In genomic region chr5:115599502-115599901, GRCh38 we compare ENCODE assay signal across 8 cellular contexts. TPM values are rescaled to one million over a fixed set of nuclear protein-coding genes. Genes with fewer than 3 reads are reported as not detected.
A peak's percentile ranks its signal among the peaks of the same experiment; 100 is the strongest.
DNase-seq lines count a peak whose midpoint lies in the region; ATAC-seq and TF ChIP-seq lines count a peak whose summit lies in the region.

No MANE protein-coding gene starts in this region.

- H3K27me3 Mint-ChIP-seq in CD4-positive, alpha-beta T cell = no peaks in the 10 kb centered on the region

- H3K4me3 Mint-ChIP-seq in CD4-positive, alpha-beta T cell = peak overlapping the region; percentile 44

- H3K4me3 ChIP-seq in tibial artery (no peak overlapping the region), colonic mucosa (no peak overlapping the region)

- no peaks in the 10 kb centered on the region for H3K36me3 Mint-ChIP-seq in CD4-positive, alpha-beta T cell (ENCODE audit: low read depth)

- no peaks in the 10 kb centered on the region for H3K36me3 ChIP-seq in tibial artery
- H3K36me3 ChIP-seq in colonic mucosa = no peaks in the 10 kb centered on the region

- CTCF ChIA-PET in CD4-positive, alpha-beta T cell (lab: Charles Lee) = interaction anchor here (0.6 kb wide), 1 partner anchor 25 kb away, joined by 6 read pairs; no protein-coding TSS in a partner anchor

- no peaks in the 10 kb centered on the region for H3K9me3 ChIP-seq in CD4-positive, alpha-beta T cell (ENCODE audit: control insufficient read depth, low read length)
- no peaks in the 10 kb centered on the region for H3K9me3 ChIP-seq in tibial artery
- H3K9me3 ChIP-seq in colonic mucosa = no peaks in the 10 kb centered on the region

- no peak overlapping the region for H3K9ac ChIP-seq in colonic mucosa (ENCODE audit: low read depth in 2 of 2, low read length in 2 of 2)

- intact Hi-C loops in CD4-positive, alpha-beta T cell (cut with DNase I, micrococcal nuclease) = no loop called here
- intact Hi-C loops in tibial artery (cut with DNase I; ENCODE audit: low total_unique reads) = no loop called here
- intact Hi-C loops in colonic mucosa (cut with DNase I) = no loop called here

- H3K27ac Mint-ChIP-seq in CD4-positive, alpha-beta T cell = peak overlapping the region; percentile 71

- no peaks in the 10 kb centered on the region for H3K9me3 Mint-ChIP-seq in CD4-positive, alpha-beta T cell

- no peak for DNase-seq in CD4-positive, alpha-beta T cell
- DNase-seq in LHCN-M2 (ENCODE audit: low read depth) = peak; percentile 62
- DNase-seq in germinal center (ENCODE audit: low spot score) = peak; percentile 48
- no peak for DNase-seq in tibial artery
- DNase-seq in NCI-H2171 treated with DMSO at 0.1 percent for 48 hours (lab: John Stamatoyannopoulos, UW) = no peak
- no peak for DNase-seq in colonic mucosa
- DNase-seq in stimulated activated naive CD8-positive, alpha-beta T cell treated with anti-CD3 and anti-CD28 coated beads, Interleukin-15, Interleukin-2, amounts not matched to agents 100 U/mL and 50 U/mL, for 24 hours = no peak

- POLR2A ChIA-PET in CD4-positive, alpha-beta T cell (lab: Charles Lee) = no interaction called here

- TF ChIP-seq CTCF in CD4-positive, alpha-beta T cell (IDR thresholded peaks at IDR 0.05) = no peak
- TF ChIP-seq CTCF in tibial artery (IDR thresholded peaks at IDR 0.05) = no peak
- TF ChIP-seq CTCF in colonic mucosa (IDR thresholded peaks at IDR 0.05) = no peak

- peaks cover 0 to 41% (median 26%) of the 10 kb centered on the region in 4 donors for H3K4me1 ChIP-seq in tibial artery
- H3K4me1 ChIP-seq in colonic mucosa = no peaks in the 10 kb centered on the region

- H3K27ac ChIP-seq in CD4-positive, alpha-beta T cell (ENCODE audit: low read depth, low read length) = no peak overlapping the region
- H3K27ac ChIP-seq in tibial artery = peak overlapping the region; percentile 53 to 96
- H3K27ac ChIP-seq in colonic mucosa = no peak overlapping the region

- no peaks in the 10 kb centered on the region for H3K27me3 ChIP-seq in CD4-positive, alpha-beta T cell (ENCODE audit: control insufficient read depth, insufficient read depth, low read length)
- H3K27me3 ChIP-seq in tibial artery = no peaks in the 10 kb centered on the region
- H3K27me3 ChIP-seq in colonic mucosa = no peaks in the 10 kb centered on the region

- no peak for ATAC-seq in CD4-positive, alpha-beta T cell (ENCODE audit: poor library complexity)
- ATAC-seq in GM21423 (IDR thresholded peaks at IDR 0.05; ENCODE audit: unreplicated experiment) = peak; percentile 28
- no peak for ATAC-seq in stimulated activated naive CD8-positive, alpha-beta T cell treated with anti-CD3 and anti-CD28 coated beads, Interleukin-15, Interleukin-2, amounts not matched to agents 100 U/mL and 50 U/mL, for 24 hours

- peaks cover 27% of the 10 kb centered on the region for H3K4me1 Mint-ChIP-seq in CD4-positive, alpha-beta T cell (ENCODE audit: low read depth)

RNA-seq across cellular contexts. Expression of gene TICAM2, which starts 2.8 kb away (rescaled TPM):
- total RNA-seq in CD4-positive, alpha-beta T cell = under 1 TPM; 0.30 to 0.50 TPM
- total RNA-seq in LHCN-M2 (2014; rRNA removed) (7.5 and 9.1 TPM in 2 replicates), colonic mucosa (1 to 10 TPM; 1.2 to 2.4 TPM)
- polyA plus RNA-seq in LHCN-M2 (2012) = 5.2 TPM

RNA-seq across cellular contexts. Expression of gene TMED7, which starts 26.3 kb away (rescaled TPM):
- total RNA-seq in CD4-positive, alpha-beta T cell = 10 to 100 TPM; 50.4 to 56.7 TPM
- total RNA-seq in LHCN-M2 (2014; rRNA removed) (111 and 115 TPM in 2 replicates), colonic mucosa (100 to 1,000 TPM; 127 to 146 TPM)
- polyA plus RNA-seq in LHCN-M2 (2012) = 28.3 TPM

RNA-seq across cellular contexts. Expression of gene FEM1C, which starts 54.9 kb away (rescaled TPM):
- total RNA-seq in CD4-positive, alpha-beta T cell = 10 to 100 TPM; 43.3 to 44.2 TPM
- total RNA-seq in LHCN-M2 (2014; rRNA removed) = 19.6 and 22.1 TPM in 2 replicates
- polyA plus RNA-seq in LHCN-M2 (2012) = 6.4 TPM
- 10 to 100 TPM; 20.2 to 39.2 TPM for total RNA-seq in colonic mucosa

Comparison
In these comparisons a context has a peak if more than half of its experiments do, and no peak if none do; other contexts are left out.
1. DNase-seq: peak in LHCN-M2 (single experiment) and germinal center (single experiment); none in CD4-positive, alpha-beta T cell (0 of 10), tibial artery (0 of 2), NCI-H2171 treated with DMSO at 0.1 percent for 48 hours (single experiment), colonic mucosa (single experiment) and stimulated activated naive CD8-positive, alpha-beta T cell treated with anti-CD3 and anti-CD28 coated beads, Interleukin-15, Interleukin-2, amounts not matched to agents 100 U/mL and 50 U/mL, for 24 hours (single experiment).
2. H3K27ac ChIP-seq: peak in tibial artery (2 of 2); none in CD4-positive, alpha-beta T cell (single experiment) and colonic mucosa (single experiment).